ENCODE assay signal across 8 cellular contexts in genomic region chr7:149194799-149195179, GRCh38. TPM values are rescaled to one million over a fixed set of nuclear protein-coding genes. Genes with fewer than 3 reads are reported as not detected.
A peak's percentile ranks its signal among the peaks of the same experiment; 100 is the strongest.
DNase-seq lines count a peak whose midpoint lies in the region; ATAC-seq, FAIRE-seq and TF ChIP-seq lines count a peak whose summit lies in the region.

No MANE protein-coding gene starts in this region.

- H3K27ac Mint-ChIP-seq in CD8-positive, alpha-beta memory T cell: peak overlapping the region in 6 of 8 donors; percentile 29 to 93 (median 82)

- no peak overlapping the region for H2BK120ac ChIP-seq in H1 (replicated peaks; ENCODE audit: low read depth, low read length)

- ATAC-seq in GM21367 (IDR thresholded peaks at IDR 0.05; ENCODE audit: unreplicated experiment): no peak

- peaks cover 31 to 46% (median 37%) of the 10 kb centered on the region in 3 donors for H3K4me1 Mint-ChIP-seq in CD8-positive, alpha-beta memory T cell

- peak overlapping the region; percentile 82 to 94 (median 85) for H3K4me3 Mint-ChIP-seq in CD8-positive, alpha-beta memory T cell

- H2BK12ac ChIP-seq in H1 (ENCODE audit: low read depth, low read length): peak overlapping the region; percentile 11; the same call in 1 of the 2 replicates

- peaks cover 4 to 25% (median 10%) of the 10 kb centered on the region in 3 donors for H3K36me3 Mint-ChIP-seq in CD8-positive, alpha-beta memory T cell

- DNase-seq in CD8-positive, alpha-beta memory T cell: no peak
- no peak for DNase-seq in H1 (ENCODE audit: low read depth in 1 of 2, low spot score in 2 of 2)
- DNase-seq in osteoblast (ENCODE audit: insufficient read length, low spot score, missing footprints): no peak
- no peak for DNase-seq in kidney tubule cell (ENCODE audit: low spot score)
- DNase-seq in activated effector memory CD4-positive, alpha-beta T cell treated with anti-CD3 and anti-CD28 coated beads, Interleukin-2, amount 50 U/mL, for 16 hours: no peak
- no peak for DNase-seq in frontal cortex (ENCODE audit: low spot score in 2 of 2)

- peak overlapping the region; percentile 81 for H3K27ac ChIP-seq in CD8-positive, alpha-beta memory T cell (ENCODE audit: low read depth, low read length)
- H3K27ac ChIP-seq in OCI-LY1 (ENCODE audit: low read depth, low read length, poor library complexity, severe bottlenecking): no peak overlapping the region
- H3K27ac ChIP-seq in H1 (ENCODE audit: low read depth, low read length): no peak overlapping the region
- peak overlapping the region; percentile 75 for H3K27ac ChIP-seq in osteoblast (ENCODE audit: low read depth, low read length)

- WGBS in H1 (ENCODE audit: extremely low coverage in 1 of 2, insufficient coverage in 1 of 2, insufficient read length in 1 of 2, insufficient replicate concordance in 2 of 2, low coverage in 1 of 2, low lambda C conversion rate in 2 of 2, missing lambda C conversion rate in 1 of 2), 2 experiments: 84% methylated on average over 4 of the region's 4 CpGs; no CpG with 5 or more reads in 1 of the 2 experiments

- CTCF ChIA-PET in CD8-positive, alpha-beta memory T cell (lab: Charles Lee): interaction anchor here (0.7 to 1.9 kb wide), 13 partner anchors 9 to 430 kb away, joined by 3 to 12 read pairs (median 4); partner anchors contain the start of genes ZNF398 and ZNF425
- CTCF ChIA-PET in H1 (lab: Charles Lee; ENCODE audit: partially characterized antibody): interaction anchor here (0.6 to 2.9 kb wide), 15 partner anchors 9 to 304 kb away, joined by 3 to 9 read pairs (median 5); no protein-coding TSS in a partner anchor

- H2BK15ac ChIP-seq in H1 (ENCODE audit: low read length): 0 out of 2 replicates have a peak overlapping the region, but pooled peaks have one; percentile 53

- POLR2A ChIA-PET in CD8-positive, alpha-beta memory T cell (lab: Charles Lee): interaction anchor here (1.1 to 1.2 kb wide), 2 partner anchors 47 to 430 kb away, joined by 3 to 5 read pairs; partner anchors contain the start of gene ZNF398
- POLR2A ChIA-PET in H1 (lab: Charles Lee; ENCODE audit: partially characterized antibody): interaction anchor here (0.6 to 7.8 kb wide), 23 partner anchors 9 to 430 kb away, joined by 3 to 82 read pairs (median 5); partner anchors contain the start of genes ZNF398, ZNF425 and ZNF777

- H3K79me2 ChIP-seq in OCI-LY1 (ENCODE audit: insufficient read depth, low read length): no peaks in the 10 kb centered on the region
- peaks cover 3 to 23% of the 10 kb centered on the region in 2 experiments; a peak in 3 of 4 replicates for H3K79me2 ChIP-seq in H1 (ENCODE audit: control insufficient read depth in 1 of 2, insufficient read depth in 2 of 2, low read length in 2 of 2)
- peaks cover 46% of the 10 kb centered on the region for H3K79me2 ChIP-seq in osteoblast (ENCODE audit: insufficient read depth, low read length)

- no peaks in the 10 kb centered on the region for H3K9me2 ChIP-seq in OCI-LY1 (ENCODE audit: low read depth, low read length)

- no peak for TF ChIP-seq POLR2A in H1 (IDR thresholded peaks at IDR 0.05; ENCODE audit: control extremely low read depth in 1 of 2, low read depth in 2 of 2, low read length in 2 of 2)

- H3K4me3 ChIP-seq in CD8-positive, alpha-beta memory T cell (ENCODE audit: low read length): peak overlapping the region; percentile 82
- peak overlapping the region; percentile 73 for H3K4me3 ChIP-seq in OCI-LY1 (ENCODE audit: low read depth, low read length, poor library complexity, severe bottlenecking)
- H3K4me3 ChIP-seq in H1 (ENCODE audit: extremely low read depth in 1 of 4, insufficient read depth in 2 of 4, low read depth in 3 of 4, low read length in 4 of 4): peak overlapping the region; percentile 78 to 94 (median 88)
- peak overlapping the region; percentile 93 for H3K4me3 ChIP-seq in osteoblast (ENCODE audit: insufficient read depth, low read length)

- H2BK20ac ChIP-seq in H1 (ENCODE audit: low read length): no peak overlapping the region

- H4K20me1 ChIP-seq in OCI-LY1 (ENCODE audit: insufficient read depth, low read length): no peaks in the 10 kb centered on the region
- H4K20me1 ChIP-seq in H1 (replicated peaks in 1 of 2; ENCODE audit: control insufficient read depth in 1 of 2, insufficient read depth in 2 of 2, low read length in 2 of 2): peaks cover 0 to 2% of the 10 kb centered on the region in 2 experiments
- H4K20me1 ChIP-seq in osteoblast (ENCODE audit: insufficient read depth, low read length): peaks cover 27% of the 10 kb centered on the region

- H3K9ac ChIP-seq in OCI-LY1 (ENCODE audit: low read length) (peak overlapping the region; percentile 84; the same call in 1 of the 2 replicates), H1 (replicated peaks in 1 of 4; ENCODE audit: extremely low read depth in 1 of 4, low read depth in 3 of 4, low read length in 3 of 4) (no peak overlapping the region; a peak in 1 of 7 replicates)

- peaks cover 5% of the 10 kb centered on the region; the same call in 1 of the 2 replicates for H3K23me2 ChIP-seq in H1 (ENCODE audit: low read depth, low read length)

- H3K23ac ChIP-seq in H1 (ENCODE audit: insufficient read length): no peak overlapping the region

- peaks cover 8% of the 10 kb centered on the region for H3K79me1 ChIP-seq in H1 (ENCODE audit: low read depth, low read length)

- no peaks in the 10 kb centered on the region for H3K9me3 ChIP-seq in CD8-positive, alpha-beta memory T cell (ENCODE audit: low read length)
- no peaks in the 10 kb centered on the region for H3K9me3 ChIP-seq in OCI-LY1 (ENCODE audit: low read length)
- no peaks in the 10 kb centered on the region for H3K9me3 ChIP-seq in H1 (ENCODE audit: insufficient read depth in 2 of 2, low read depth in 1 of 2, low read length in 1 of 2)
- H3K9me3 ChIP-seq in osteoblast (ENCODE audit: low read depth, low read length): no peaks in the 10 kb centered on the region

- H3K27me3 Mint-ChIP-seq in CD8-positive, alpha-beta memory T cell: no peaks in the 10 kb centered on the region

- FAIRE-seq in H1 (lab: Jason Lieb, UNC): no peak
- FAIRE-seq in frontal cortex (lab: Jason Lieb, UNC): no peak

- H4K91ac ChIP-seq in H1 (replicated peaks; ENCODE audit: insufficient read length, low read length): no peak overlapping the region

- no peak overlapping the region for H3K4ac ChIP-seq in H1 (replicated peaks; ENCODE audit: insufficient read length, low read depth, low read length)

- peak overlapping the region; percentile 2; the same call in 1 of the 2 replicates for H2BK5ac ChIP-seq in H1 (ENCODE audit: low read depth, low read length)

- H3K14ac ChIP-seq in H1 (ENCODE audit: insufficient read length): no peak overlapping the region

- H3K27me3 ChIP-seq in CD8-positive, alpha-beta memory T cell (ENCODE audit: insufficient read depth, low read length, poor library complexity, severe bottlenecking): no peaks in the 10 kb centered on the region
- peaks cover 4% of the 10 kb centered on the region; the same call in 1 of the 2 replicates for H3K27me3 ChIP-seq in OCI-LY1 (ENCODE audit: insufficient read depth, low read length)
- H3K27me3 ChIP-seq in H1 (replicated peaks in 1 of 4; ENCODE audit: control insufficient read depth in 3 of 4, extremely low read depth in 1 of 4, insufficient read depth in 3 of 4, low read length in 3 of 4): no peaks in the 10 kb centered on the region
- peaks cover 5% of the 10 kb centered on the region for H3K27me3 ChIP-seq in osteoblast (ENCODE audit: insufficient read depth, low read length)

- no peak for TF ChIP-seq RAD21 in H1 (IDR thresholded peaks at IDR 0.05 in 1 of 2, conservative IDR thresholded peaks at IDR 0.05 in 1 of 2; ENCODE audit: low read depth in 2 of 2, low read length in 2 of 2)

- H2AFZ ChIP-seq in OCI-LY1 (ENCODE audit: low read length): peak overlapping the region; percentile 8; the same call in 1 of the 2 replicates
- peak overlapping the region; percentile 14 for H2AFZ ChIP-seq in H1 (ENCODE audit: low read length)
- peak overlapping the region; percentile 73 for H2AFZ ChIP-seq in osteoblast (ENCODE audit: low read length)

- H3K56ac ChIP-seq in H1 (replicated peaks; ENCODE audit: insufficient read length, low read depth, low read length): no peak overlapping the region

- no peak overlapping the region for H2AK5ac ChIP-seq in H1 (ENCODE audit: low read depth, low read length)

- no peak overlapping the region; the same call in 1 of the 2 replicates for H4K8ac ChIP-seq in H1 (ENCODE audit: extremely low read depth, insufficient read depth, low read length)

- TF ChIP-seq CTCF in OCI-LY1 (IDR thresholded peaks at IDR 0.05; ENCODE audit: low read length) (no peak), H1 (IDR thresholded peaks at IDR 0.05; ENCODE audit: control extremely low read depth in 1 of 3, insufficient read depth in 1 of 3, low read depth in 1 of 3, low read length in 3 of 3) (no peak), osteoblast (IDR thresholded peaks at IDR 0.05; ENCODE audit: extremely low read depth, low read depth, low read length) (no peak)

- TF ChIP-seq EP300 in H1 (IDR thresholded peaks at IDR 0.05; ENCODE audit: borderline replicate concordance in 1 of 2, low read depth in 2 of 2, low read length in 2 of 2): no peak

- H3K4me2 ChIP-seq in OCI-LY1 (ENCODE audit: low read length) (peak overlapping the region; percentile 77), H1 (ENCODE audit: insufficient read depth in 1 of 2, low read depth in 2 of 2, low read length in 2 of 2) (peak overlapping the region; percentile 62 to 89), osteoblast (ENCODE audit: insufficient read depth, low read length) (peak overlapping the region; percentile 93)

- H3F3A ChIP-seq in OCI-LY1 (ENCODE audit: insufficient read depth, low read length): no peaks in the 10 kb centered on the region

- H3K9me3 Mint-ChIP-seq in CD8-positive, alpha-beta memory T cell: no peaks in the 10 kb centered on the region

- H3K36me3 ChIP-seq in CD8-positive, alpha-beta memory T cell (ENCODE audit: insufficient read depth, low read length): peaks cover 2% of the 10 kb centered on the region
- peaks cover 17% of the 10 kb centered on the region for H3K36me3 ChIP-seq in OCI-LY1 (ENCODE audit: insufficient read depth, low read length)
- peaks cover 10 to 21% (median 15%) of the 10 kb centered on the region in 4 experiments; a peak in 7 of 8 replicates for H3K36me3 ChIP-seq in H1 (ENCODE audit: control insufficient read depth in 2 of 4, insufficient read depth in 4 of 4, low read length in 3 of 4)
- peaks cover 15% of the 10 kb centered on the region for H3K36me3 ChIP-seq in osteoblast (ENCODE audit: insufficient read depth, low read length)

- peak overlapping the region; percentile 2 for H4K5ac ChIP-seq in H1 (ENCODE audit: insufficient read length, low read depth, low read length)

- peaks cover 16% of the 10 kb centered on the region for H3K4me1 ChIP-seq in CD8-positive, alpha-beta memory T cell (ENCODE audit: insufficient read depth, low read length)
- H3K4me1 ChIP-seq in OCI-LY1 (ENCODE audit: insufficient read depth, low read length, severe bottlenecking) (peaks cover 16% of the 10 kb centered on the region), H1 (replicated peaks in 1 of 4; ENCODE audit: control insufficient read depth in 3 of 4, insufficient read depth in 4 of 4, low read length in 3 of 4) (peaks cover 0 to 5% (median 4%) of the 10 kb centered on the region in 4 experiments; a peak in 5 of 7 replicates), osteoblast (ENCODE audit: insufficient read depth, low read length) (peaks cover 9% of the 10 kb centered on the region)

- H3K18ac ChIP-seq in H1 (ENCODE audit: extremely low read depth, low read length): no peak overlapping the region

RNA-seq across cellular contexts. Expression of gene ZNF282, which starts 0.6 kb away (rescaled TPM):
- 10 to 100 TPM; 35.8 to 36.6 TPM for total RNA-seq in CD8-positive, alpha-beta memory T cell
- polyA plus RNA-seq in CD8-positive, alpha-beta memory T cell: 1.5 TPM
- 35.7 and 36.3 TPM in 2 replicates for total RNA-seq in H1 (2021; fragmentation: NEBNext Ultra II Directional; extraction: Animal tissue kit (Norgen Biotek cat#: 25700))
- 16.9 and 22.3 TPM in 2 replicates for polyA plus RNA-seq in H1 (2011; rRNA removed)
- polyA plus RNA-seq in H1 (2011; cell fraction: cytosol; rRNA removed): 16.1 TPM
- 34.5 TPM for polyA plus RNA-seq in H1 (2011; cell fraction: nucleus; rRNA removed)
- 20.6 to 25.7 TPM (median 22.8 TPM) in 4 replicates for polyA plus RNA-seq in H1 (2012, experiment 1 of 2)
- polyA plus RNA-seq in H1 (2012, experiment 2 of 2): 24.5 TPM
- 14.9 TPM for polyA plus RNA-seq in H1 (2013, experiment 1 of 2)
- 13.3 TPM for polyA plus RNA-seq in H1 (2013, experiment 2 of 2)
- 15.0 and 17.4 TPM in 2 replicates for polyA minus RNA-seq in H1 (2011; rRNA and poly(A)+ RNA removed)
- polyA minus RNA-seq in H1 (2011; cell fraction: cytosol; rRNA and poly(A)+ RNA removed): 27.6 TPM
- polyA minus RNA-seq in H1 (2011; cell fraction: nucleus; rRNA and poly(A)+ RNA removed): 26.6 TPM
- total RNA-seq in osteoblast (28.6 and 30.6 TPM in 2 replicates), frontal cortex (20.8 TPM)

RNA-seq across cellular contexts. Expression of gene ZNF212, which starts 44.7 kb away (rescaled TPM):
- 10 to 100 TPM; 14.7 to 16.6 TPM for total RNA-seq in CD8-positive, alpha-beta memory T cell
- 8.6 TPM for polyA plus RNA-seq in CD8-positive, alpha-beta memory T cell
- total RNA-seq in H1 (2021; fragmentation: NEBNext Ultra II Directional; extraction: Animal tissue kit (Norgen Biotek cat#: 25700)): 19.3 and 20.1 TPM in 2 replicates
- 6.7 and 9.1 TPM in 2 replicates for polyA plus RNA-seq in H1 (2011; rRNA removed)
- polyA plus RNA-seq in H1 (2011; cell fraction: cytosol; rRNA removed): 10.7 TPM
- polyA plus RNA-seq in H1 (2011; cell fraction: nucleus; rRNA removed): 13.6 TPM
- polyA plus RNA-seq in H1 (2012, experiment 1 of 2): 13.3 to 16.9 TPM (median 14.4 TPM) in 4 replicates
- polyA plus RNA-seq in H1 (2012, experiment 2 of 2): 8.3 TPM
- 7.2 TPM for polyA plus RNA-seq in H1 (2013, experiment 1 of 2)
- 7.1 TPM for polyA plus RNA-seq in H1 (2013, experiment 2 of 2)
- 6.1 and 8.2 TPM in 2 replicates for polyA minus RNA-seq in H1 (2011; rRNA and poly(A)+ RNA removed)
- polyA minus RNA-seq in H1 (2011; cell fraction: cytosol; rRNA and poly(A)+ RNA removed): 7.0 TPM
- 9.7 TPM for polyA minus RNA-seq in H1 (2011; cell fraction: nucleus; rRNA and poly(A)+ RNA removed)
- total RNA-seq in osteoblast (8.5 and 9.0 TPM in 2 replicates), frontal cortex (6.1 TPM)

RNA-seq across cellular contexts. Expression of gene ZNF398, which starts 47.5 kb away (rescaled TPM):
- total RNA-seq in CD8-positive, alpha-beta memory T cell: 10 to 100 TPM; 15.7 to 16.4 TPM
- 13.0 TPM for polyA plus RNA-seq in CD8-positive, alpha-beta memory T cell
- total RNA-seq in H1 (2021; fragmentation: NEBNext Ultra II Directional; extraction: Animal tissue kit (Norgen Biotek cat#: 25700)): 62.2 and 63.5 TPM in 2 replicates
- polyA plus RNA-seq in H1 (2011; rRNA removed): 52.7 and 58.9 TPM in 2 replicates
- 23.2 TPM for polyA plus RNA-seq in H1 (2011; cell fraction: cytosol; rRNA removed)
- 59.5 TPM for polyA plus RNA-seq in H1 (2011; cell fraction: nucleus; rRNA removed)
- 26.3 to 32.8 TPM (median 30.3 TPM) in 4 replicates for polyA plus RNA-seq in H1 (2012, experiment 1 of 2)
- 6.2 TPM for polyA plus RNA-seq in H1 (2012, experiment 2 of 2)
- polyA plus RNA-seq in H1 (2013, experiment 1 of 2): 35.1 TPM
- polyA plus RNA-seq in H1 (2013, experiment 2 of 2): 35.0 TPM
- polyA minus RNA-seq in H1 (2011; rRNA and poly(A)+ RNA removed): 128 and 158 TPM in 2 replicates
- 46.4 TPM for polyA minus RNA-seq in H1 (2011; cell fraction: cytosol; rRNA and poly(A)+ RNA removed)
- polyA minus RNA-seq in H1 (2011; cell fraction: nucleus; rRNA and poly(A)+ RNA removed): 93.4 TPM
- 15.9 and 17.7 TPM in 2 replicates for total RNA-seq in osteoblast
- total RNA-seq in frontal cortex: 19.6 TPM

Comparison
In these comparisons a context has a peak if more than half of its experiments do, and no peak if none do; other contexts are left out.
1. H3K27ac ChIP-seq: peak in CD8-positive, alpha-beta memory T cell (single experiment) and osteoblast (single experiment); none in OCI-LY1 (single experiment) and H1 (single experiment).
2. H2AFZ ChIP-seq: peak in every context shown above with its lines; median percentile 73 in osteoblast; 14 in H1; 8 in OCI-LY1.
3. Peak in every context shown above with its lines, with median percentiles within 50 percentile points of each other: H3K4me3 ChIP-seq and H3K4me2 ChIP-seq.